Comparison of ENCODE assay signal across 2 cellular contexts in genomic region chr16:75241955-75242354, GRCh38.
TF ChIP-seq lines count a peak whose summit lies in the region.

No MANE protein-coding gene starts in this region.

TF ChIP-seq in SK-N-SH, 30 proteins besides CTCF, POLR2A, EP300 and RAD21 (continued from another document):
- TF ChIP-seq REST (IDR thresholded peaks at IDR 0.05; ENCODE audit: low read depth, low read length) (no peak), TAF1 (IDR thresholded peaks at IDR 0.05; ENCODE audit: borderline replicate concordance, low read depth, low read length) (no peak), USF2 (IDR thresholded peaks at IDR 0.05; ENCODE audit: borderline replicate concordance, low read depth, low read length) (no peak), TCF12 (IDR thresholded peaks at IDR 0.05) (no peak), GATA2 (CRISPR knock-in tag; IDR thresholded peaks at IDR 0.05) (no peak), FOXJ3 (CRISPR knock-in tag; IDR thresholded peaks at IDR 0.05) (no peak), NRF1 (IDR thresholded peaks at IDR 0.05; ENCODE audit: low read depth, low read length) (no peak), SMC3 (IDR thresholded peaks at IDR 0.05; ENCODE audit: low read depth, low read length) (no peak), YY1 (IDR thresholded peaks at IDR 0.05; ENCODE audit: low read depth) (no peak), MAX (IDR thresholded peaks at IDR 0.05; ENCODE audit: low read depth) (no peak), POLR2AphosphoS5 (IDR thresholded peaks at IDR 0.05; ENCODE audit: low read depth, low read length) (no peak), ZBTB33 (IDR thresholded peaks at IDR 0.05; ENCODE audit: borderline replicate concordance, low read depth) (no peak), FOSL2 (IDR thresholded peaks at IDR 0.05; ENCODE audit: borderline replicate concordance, low read depth) (no peak), MXI1 (IDR thresholded peaks at IDR 0.05; ENCODE audit: low read depth, low read length) (no peak)

TF ChIP-seq in SK-N-SH treated with all-trans-retinoic acid at 6 μM for 48 hours, 23 proteins besides CTCF, POLR2A, EP300 and RAD21 (continued from another document):
- TF ChIP-seq CSRNP3 (CRISPR knock-in tag; IDR thresholded peaks at IDR 0.05) (no peak), ISL1 (CRISPR knock-in tag; IDR thresholded peaks at IDR 0.05) (no peak), OSR1 (CRISPR knock-in tag; IDR thresholded peaks at IDR 0.05) (no peak), ZC3H10 (CRISPR knock-in tag; IDR thresholded peaks at IDR 0.05) (no peak), ZNF565 (CRISPR knock-in tag; conservative IDR thresholded peaks at IDR 0.05; ENCODE audit: low read depth) (no peak), ZFP30 (CRISPR knock-in tag; IDR thresholded peaks at IDR 0.05) (no peak), PPARA (CRISPR knock-in tag; IDR thresholded peaks at IDR 0.05; ENCODE audit: borderline replicate concordance) (no peak), TSHZ2 (CRISPR knock-in tag; IDR thresholded peaks at IDR 0.05) (no peak), BACH2 (CRISPR knock-in tag; IDR thresholded peaks at IDR 0.05; ENCODE audit: borderline replicate concordance) (no peak)
